ENCODE assay signal across 1 cellular context in the genomic region with DNA sequence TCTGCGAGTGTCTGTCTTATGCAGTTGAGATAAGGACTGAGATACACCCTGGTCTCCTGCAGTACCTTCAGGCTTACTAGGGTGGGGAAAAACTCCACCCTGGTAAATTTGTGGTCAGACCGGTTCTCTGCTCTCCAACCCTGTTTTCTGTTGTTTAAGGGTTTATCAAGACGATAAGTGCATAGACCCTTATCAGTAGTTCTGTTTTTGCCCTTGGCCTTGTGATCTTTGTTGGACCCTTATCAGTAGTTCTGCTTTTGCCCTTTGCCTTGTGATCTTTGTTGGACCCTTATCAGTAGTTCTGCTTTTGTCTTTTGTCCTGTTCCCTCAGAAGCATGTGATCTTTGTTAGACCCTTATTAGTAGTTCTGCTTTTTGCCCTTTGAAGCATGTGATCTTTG.
A peak's percentile ranks its signal among the peaks of the same experiment; 100 is the strongest.
TF ChIP-seq lines count a peak whose summit lies in the region.
"Not testable (repeated sequence)": the region's sequence is repeated elsewhere in the genome, so short reads cannot be mapped to it uniquely, and the experiment has no call there.

No MANE protein-coding gene starts in this region.

TF ChIP-seq in K562, 482 proteins besides CTCF, POLR2A, EP300 and RAD21 (continued from another document):
- TF ChIP-seq ZBTB17 (CRISPR knock-in tag; IDR thresholded peaks at IDR 0.05): 0 out of 2 replicates have a peak, but pooled peaks have one; percentile 48
- peak; percentile 93 for TF ChIP-seq SOX6 (IDR thresholded peaks at IDR 0.05)
- 0 out of 2 replicates have a peak, but pooled peaks have one; percentile 22 for TF ChIP-seq ELF4 (CRISPR knock-in tag; IDR thresholded peaks at IDR 0.05)
- TF ChIP-seq ESRRA (IDR thresholded peaks at IDR 0.05; ENCODE audit: borderline replicate concordance, low read depth): peak; percentile 80
- peak; percentile 62; the same call in 1 of the 2 replicates for TF ChIP-seq ZNF766 (CRISPR knock-in tag; conservative IDR thresholded peaks at IDR 0.05)
- TF ChIP-seq OTX1 (CRISPR knock-in tag; IDR thresholded peaks at IDR 0.05): peak; percentile 37; the same call in 1 of the 2 replicates
- TF ChIP-seq NR2C2 (CRISPR knock-in tag; IDR thresholded peaks at IDR 0.05): not testable (repeated sequence)
- TF ChIP-seq NR2C2 (tag; IDR thresholded peaks at IDR 0.05): peak; percentile 18; the same call in 1 of the 2 replicates
- TF ChIP-seq SMARCE1 (IDR thresholded peaks at IDR 0.05): peak; percentile 78; the same call in 1 of the 2 replicates
- 0 out of 2 replicates have a peak, but pooled peaks have one; percentile 17 for TF ChIP-seq ARID1B (IDR thresholded peaks at IDR 0.05)
